In the genomic region with DNA sequence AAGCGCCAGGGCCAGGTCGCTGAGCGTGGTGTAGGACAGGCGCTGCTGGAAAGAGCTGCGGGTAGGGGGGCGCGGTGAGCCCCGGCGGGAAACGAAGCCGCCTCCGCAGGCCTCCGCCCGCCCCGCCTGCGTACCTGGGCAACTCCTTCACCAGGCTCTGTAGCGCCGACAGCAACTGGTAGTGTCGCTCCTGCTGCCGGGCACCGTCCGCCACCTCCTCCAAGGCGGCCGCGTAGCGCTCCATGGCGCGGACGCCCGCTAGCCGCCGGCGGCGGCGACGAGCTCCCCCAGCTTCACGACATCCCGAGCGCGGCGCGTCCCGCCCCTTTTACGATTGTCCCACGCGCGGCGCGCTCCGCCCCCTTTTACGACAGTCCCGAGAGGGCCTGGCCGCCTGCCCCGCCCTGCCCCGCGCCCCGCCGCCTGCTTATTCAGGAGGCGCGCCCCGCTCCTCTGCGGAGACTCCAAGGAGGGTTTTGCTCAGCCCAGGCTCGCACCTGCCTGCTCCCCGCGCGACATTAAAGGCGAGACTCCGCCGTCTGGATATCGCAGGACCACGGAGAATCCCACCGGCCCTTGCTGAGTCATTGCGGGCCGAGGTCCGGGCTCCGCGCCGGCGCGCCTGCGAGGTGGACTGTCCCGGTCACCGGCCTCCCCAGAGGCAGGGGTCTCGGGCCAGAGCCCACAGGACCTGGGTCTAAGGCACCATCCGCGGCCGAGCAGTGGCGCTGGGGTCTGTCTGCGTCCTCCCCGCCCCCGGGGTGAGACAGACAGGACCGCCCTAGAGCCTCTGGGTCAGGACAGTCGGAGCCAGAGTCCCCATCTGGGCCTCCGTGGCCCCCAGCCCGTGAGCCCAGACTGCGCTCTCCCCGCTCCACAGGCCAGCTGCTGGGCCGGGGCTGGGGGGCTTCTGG, we compare ENCODE assay signal across 8 cellular contexts. TPM values are rescaled to one million over a fixed set of nuclear protein-coding genes. Genes with fewer than 3 reads are reported as not detected.
A peak's percentile ranks its signal among the peaks of the same experiment; 100 is the strongest.
DNase-seq lines count a peak whose midpoint lies in the region; ATAC-seq and TF ChIP-seq lines count a peak whose summit lies in the region.

A gene (minus strand): TSS at position 316 of the 914 bp plus-strand sequence. CDS start 72 bp downstream, at position 244.

- ATAC-seq in CD4-positive, alpha-beta T cell (ENCODE audit: poor library complexity): peak; percentile 71
- peak; percentile 85 for ATAC-seq in GM19397 (IDR thresholded peaks at IDR 0.05; ENCODE audit: unreplicated experiment)

- no peaks in the 10 kb centered on the region for H3K27me3 ChIP-seq in CD4-positive, alpha-beta T cell (ENCODE audit: control insufficient read depth, insufficient read depth, low read length)
- H3K27me3 ChIP-seq in HL-60 (ENCODE audit: insufficient read depth, poor library complexity, severe bottlenecking) (no peaks in the 10 kb centered on the region), NT2/D1 (ENCODE audit: insufficient read depth, insufficient read length) (no peaks in the 10 kb centered on the region)

- no peaks in the 10 kb centered on the region for H3K27me3 Mint-ChIP-seq in CD4-positive, alpha-beta T cell

- peaks cover 14% of the 10 kb centered on the region for H3K4me1 ChIP-seq in NT2/D1 (ENCODE audit: insufficient read depth, insufficient read length)

- intact Hi-C loops in CD4-positive, alpha-beta T cell (cut with DNase I, micrococcal nuclease): loop anchor here (2.0 to 5.0 kb wide), 3 partner anchors 21 to 75 kb away; a partner anchor contains a TSS

- H3K9me3 Mint-ChIP-seq in CD4-positive, alpha-beta T cell: no peaks in the 10 kb centered on the region

- H3K27ac ChIP-seq in CD4-positive, alpha-beta T cell (ENCODE audit: low read depth, low read length): peak within 1 kb of the TSS; percentile 67
- peak within 1 kb of the TSS; percentile 76 for H3K27ac ChIP-seq in HL-60 (replicated peaks)

- no peaks in the 10 kb centered on the region for H3K9me3 ChIP-seq in CD4-positive, alpha-beta T cell (ENCODE audit: control insufficient read depth, low read length)
- no peaks in the 10 kb centered on the region for H3K9me3 ChIP-seq in NT2/D1 (ENCODE audit: insufficient read depth, low read length)

- H3K4me1 Mint-ChIP-seq in CD4-positive, alpha-beta T cell (ENCODE audit: low read depth): peaks cover 61% of the 10 kb centered on the region

- H3K4me3 Mint-ChIP-seq in CD4-positive, alpha-beta T cell: peak within 1 kb of the TSS; percentile 89

- DNase-seq in CD4-positive, alpha-beta T cell: peak; percentile 92 to 98 (median 96)
- DNase-seq in HL-60 (ENCODE audit: low read depth in 1 of 2, low spot score in 1 of 2) (peak; percentile 93 to 96), NT2/D1 (ENCODE audit: low read depth, low spot score) (peak; percentile 81), mesenteric fat pad (ENCODE audit: low spot score) (peak; percentile 99)
- DNase-seq in activated CD8-positive, alpha-beta memory T cell treated with anti-CD3 and anti-CD28 coated beads, Interleukin-2, amount 50 U/mL, for 24 hours (ENCODE audit: extremely low read depth): peak; percentile 86
- DNase-seq in stimulated activated CD8-positive, alpha-beta memory T cell treated with anti-CD3 and anti-CD28 coated beads, Interleukin-15, amount 100 ng/mL, for 1 hour (ENCODE audit: low read depth): peak; percentile 94

- H3K36me3 ChIP-seq in NT2/D1 (ENCODE audit: insufficient read depth, insufficient read length, low read length): peaks cover 5% of the 10 kb centered on the region

- peaks cover 12% of the 10 kb centered on the region for H3K36me3 Mint-ChIP-seq in CD4-positive, alpha-beta T cell (ENCODE audit: low read depth)

- H3K4me3 ChIP-seq in HL-60 (replicated peaks; ENCODE audit: insufficient read depth, low read length): peak within 1 kb of the TSS; percentile 94
- H3K4me3 ChIP-seq in NT2/D1 (ENCODE audit: insufficient read length, low read depth): peak within 1 kb of the TSS; percentile 76

- peak within 1 kb of the TSS; percentile 93 for H3K9ac ChIP-seq in NT2/D1 (ENCODE audit: insufficient read length, low read depth)

- CTCF ChIA-PET in CD4-positive, alpha-beta T cell (lab: Charles Lee): interaction anchor here (0.7 to 0.8 kb wide), 2 partner anchors 74 to 98 kb away, joined by 3 read pairs; a partner anchor contains a TSS

- in situ Hi-C loops in endometrial microvascular endothelial cells (cut with HindIII; ENCODE audit: inconsistent ontology term, low pct_unique_long_range_greater_than_20kb, low sequenced_read_pairs): no loop called here

- H3K27ac Mint-ChIP-seq in CD4-positive, alpha-beta T cell: peak within 1 kb of the TSS; percentile 87

- POLR2A ChIA-PET in CD4-positive, alpha-beta T cell (lab: Charles Lee): interaction anchor here (0.7 to 1.7 kb wide), 9 partner anchors 9 to 383 kb away, joined by 3 to 12 read pairs (median 4); a partner anchor contains a TSS

- no peak for TF ChIP-seq CTCF in CD4-positive, alpha-beta T cell (IDR thresholded peaks at IDR 0.05)
- TF ChIP-seq CTCF in HL-60 (IDR thresholded peaks at IDR 0.05; ENCODE audit: insufficient read depth, low read length): no peak

RNA-seq across cellular contexts. Expression of the gene that starts here (rescaled TPM):
- 10 to 100 TPM; 29.1 to 31.2 TPM for total RNA-seq in CD4-positive, alpha-beta T cell
- total RNA-seq in endometrial microvascular endothelial cells (ENCODE audit: inconsistent ontology term) (78.5 TPM), mesenteric fat pad (25.7 TPM)

Comparison
In these comparisons a context has a peak if more than half of its experiments do, and no peak if none do; other contexts are left out.
1. Peak in every context shown above with its lines: DNase-seq, ATAC-seq, H3K4me3 ChIP-seq and H3K27ac ChIP-seq.